11 cellular contexts compared by ENCODE assay signal in the genomic region with DNA sequence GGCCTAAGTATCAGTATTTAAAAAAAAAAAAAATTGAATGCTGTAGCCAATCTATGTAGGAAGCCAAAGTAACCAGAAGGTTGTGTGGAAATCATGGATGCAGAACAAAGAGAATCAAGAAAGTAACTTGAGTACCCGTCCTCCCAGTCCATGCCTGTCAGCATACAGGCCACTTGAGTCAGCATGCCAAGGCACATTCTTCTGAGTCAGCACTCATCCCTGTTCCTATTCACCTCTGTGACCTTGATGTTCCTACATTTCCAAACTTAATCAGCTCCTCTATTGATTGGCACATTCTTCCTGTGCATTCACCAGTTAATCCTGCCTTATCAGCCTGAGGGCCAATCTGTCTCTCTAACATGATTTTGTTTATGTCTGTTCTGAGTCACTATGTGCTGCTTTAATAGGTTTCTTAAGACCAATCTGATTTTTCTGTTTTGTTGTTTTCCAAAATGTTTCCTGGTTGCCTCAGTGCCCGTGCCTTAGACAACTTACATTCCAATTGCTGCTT.
DNase-seq lines count a peak whose midpoint lies in the region; ATAC-seq and TF ChIP-seq lines count a peak whose summit lies in the region.
"Had no signal": no experiment of that assay in that cellular context is flagged by ENCODE, and none has a peak within 500 bp of the region (broad histone marks: within the 10 kb centered on the region; RNA-seq: fewer than 3 reads in every experiment).

No MANE protein-coding gene starts in this region.

- H3K27ac ChIP-seq in parathyroid adenoma = peak overlapping the region; percentile 64
- H3K27ac ChIP-seq: adrenal gland, left ventricle myocardium inferior, vagina had no signal

- DNase-seq in ELR (ENCODE audit: low read depth) (peak; percentile 89), NCI-H82 (lab: John Stamatoyannopoulos, UW) (peak; percentile 83), epithelial cell of proximal tubule (ENCODE audit: low read depth) (peak; percentile 77), SKM-1 (lab: John Stamatoyannopoulos, UW; ENCODE audit: unreplicated experiment) (no peak), NOMO-1 treated with DMSO at 0.1 percent for 48 hours (lab: John Stamatoyannopoulos, UW; ENCODE audit: unreplicated experiment) (no peak)
- DNase-seq: adrenal gland, left ventricle myocardium inferior had no signal

- no peaks in the 10 kb centered on the region for H3K27me3 ChIP-seq in parathyroid adenoma (ENCODE audit: control insufficient read depth, insufficient read depth, low read length)
- H3K27me3 ChIP-seq: adrenal gland, vagina had no signal

- H3K79me2 ChIP-seq in parathyroid adenoma = no peaks in the 10 kb centered on the region

- no peak overlapping the region for H3K9ac ChIP-seq in parathyroid adenoma

- H3K4me3 ChIP-seq in epithelial cell of proximal tubule (ENCODE audit: low read depth, low read length) (no peak overlapping the region), parathyroid adenoma (ENCODE audit: low read depth, low read length) (no peak overlapping the region)
- H3K4me3 ChIP-seq: adrenal gland, left ventricle myocardium inferior, vagina had no signal

- H3K36me3 ChIP-seq in parathyroid adenoma (ENCODE audit: control insufficient read depth, insufficient read depth, low read length) = no peaks in the 10 kb centered on the region
- H3K36me3 ChIP-seq: adrenal gland, left ventricle myocardium inferior, vagina had no signal

- peaks cover 5% of the 10 kb centered on the region for H3K4me1 ChIP-seq in parathyroid adenoma
- H3K4me1 ChIP-seq: adrenal gland, left ventricle myocardium inferior, vagina had no signal

- H3K4me2 ChIP-seq in parathyroid adenoma (ENCODE audit: low read length) = peak overlapping the region; percentile 16

- ATAC-seq in GM19035 (IDR thresholded peaks at IDR 0.05; ENCODE audit: unreplicated experiment) (no peak), HG03565 (IDR thresholded peaks at IDR 0.05; ENCODE audit: unreplicated experiment) (no peak)

- TF ChIP-seq CTCF in epithelial cell of proximal tubule (conservative IDR thresholded peaks at IDR 0.05; ENCODE audit: low read depth, low read length) (no peak), parathyroid adenoma (IDR thresholded peaks at IDR 0.05) (no peak)

- H2AFZ ChIP-seq in parathyroid adenoma = peak overlapping the region; percentile 63

- no peaks in the 10 kb centered on the region for H3K9me3 ChIP-seq in parathyroid adenoma (ENCODE audit: control insufficient read depth, low read length)
- H3K9me3 ChIP-seq: adrenal gland, left ventricle myocardium inferior, vagina had no signal

Comparison
In these comparisons a context has a peak if more than half of its experiments do, and no peak if none do; other contexts are left out.
1. DNase-seq: peak in ELR (single experiment), NCI-H82 (single experiment) and epithelial cell of proximal tubule (single experiment); none in SKM-1 (single experiment) and NOMO-1 treated with DMSO at 0.1 percent for 48 hours (single experiment).